Comparison of ENCODE assay signal across 8 cellular contexts in the genomic region with DNA sequence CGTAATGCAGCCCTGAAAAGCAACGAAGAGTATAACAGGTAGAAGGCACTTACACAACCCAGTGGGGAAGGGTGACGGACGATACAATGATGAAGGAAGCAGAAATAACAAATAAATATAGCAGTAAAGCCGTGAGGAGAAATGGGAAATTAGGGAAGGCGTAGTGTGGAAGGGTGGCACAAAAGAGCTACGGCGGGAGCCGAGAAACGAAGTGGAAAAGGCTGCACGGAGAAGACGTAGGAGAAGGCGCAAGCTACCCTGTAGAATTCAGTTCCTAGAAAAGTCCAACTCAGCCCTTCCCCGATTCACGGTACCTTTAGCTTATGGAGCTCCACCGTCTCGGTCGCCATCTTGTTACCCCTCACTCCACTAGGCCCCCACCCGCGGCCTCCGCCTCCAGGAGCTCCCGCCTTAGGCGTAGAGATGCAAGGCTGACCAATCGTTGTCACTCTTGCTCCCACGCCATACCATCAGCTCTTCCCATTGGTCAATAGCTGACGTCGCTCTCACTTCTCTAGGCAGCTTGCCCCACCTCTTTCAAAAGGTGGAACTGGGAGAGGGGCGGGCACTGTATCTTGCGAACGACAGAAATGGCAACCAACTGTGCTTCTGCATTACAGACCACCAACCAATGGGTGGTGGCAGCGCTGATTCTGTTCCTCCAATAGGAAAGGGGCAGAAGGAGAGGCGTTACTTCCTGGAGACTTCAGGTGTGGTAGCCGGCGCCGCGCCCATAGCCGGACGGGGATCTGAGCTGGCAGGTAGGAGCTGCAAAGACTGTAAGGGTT. TPM values are rescaled to one million over a fixed set of nuclear protein-coding genes. Genes with fewer than 3 reads are reported as not detected.
DNase-seq lines count a peak whose midpoint lies in the region; ATAC-seq and TF ChIP-seq lines count a peak whose summit lies in the region.

TSS of gene ORMDL2 (plus strand) at position 690 of the 788 bp plus-strand sequence. CDS start 959 bp downstream, outside the sequence.
TSS of gene SARNP (minus strand) at position 373 of the 788 bp plus-strand sequence. CDS start at position 350, 23 bp downstream.

- H3K27ac Mint-ChIP-seq in CD14-positive monocyte = no peak within 1 kb of the TSS

- no peak for TF ChIP-seq CTCF in CD14-positive monocyte (IDR thresholded peaks at IDR 0.05)

- DNase-seq in CD14-positive monocyte (ENCODE audit: low spot score) = peak; percentile 99
- DNase-seq in NCI-H748 (lab: John Stamatoyannopoulos, UW; ENCODE audit: unreplicated experiment) = peak; percentile 100
- peak; percentile 92 for DNase-seq in activated CD4-positive, alpha-beta T cell treated with anti-CD3 and anti-CD28 coated beads, Interleukin-2, amount 50 U/mL, for 1 hour
- peak; percentile 100 for DNase-seq in dedifferentiated amniotic fluid mesenchymal stem cell (ENCODE audit: extremely low spot score)
- DNase-seq in left kidney (ENCODE audit: low read depth, low spot score) = peak; percentile 100
- peak; percentile 93 to 94 for DNase-seq in stimulated activated CD4-positive, alpha-beta T cell treated with anti-CD3 and anti-CD28 coated beads, Interleukin-2, amount 100 ng/mL, for 24 hours

- intact Hi-C loops in CD14-positive monocyte (cut with micrococcal nuclease) = loop anchor here in 1 of 2 donors (1.0 to 5.0 kb wide), 3 partner anchors 12 to 225 kb away; partner anchors contain the start of genes DNAJC14, PYM1 and RPS26

- peaks cover 23% of the 10 kb centered on the region for H3K4me1 Mint-ChIP-seq in CD14-positive monocyte

- peak; percentile 98 for ATAC-seq in GM19395 (IDR thresholded peaks at IDR 0.05; ENCODE audit: unreplicated experiment)
- ATAC-seq in HG03558 (IDR thresholded peaks at IDR 0.05; ENCODE audit: extremely low read depth, unreplicated experiment) = peak; percentile 95

- H3K4me3 Mint-ChIP-seq in CD14-positive monocyte = no peak within 1 kb of the TSS

- no peaks in the 10 kb centered on the region for H3K27me3 Mint-ChIP-seq in CD14-positive monocyte (ENCODE audit: low read depth in 3 of 3)

- H3K9me3 Mint-ChIP-seq in CD14-positive monocyte = no peaks in the 10 kb centered on the region

- peaks cover 45 to 55% of the 10 kb centered on the region in 2 donors for H3K36me3 Mint-ChIP-seq in CD14-positive monocyte

RNA-seq across cellular contexts. Expression of gene ORMDL2, which starts in this region (rescaled TPM):
- polyA plus RNA-seq in CD14-positive monocyte = 100 to 1,000 TPM; 137 to 140 TPM

RNA-seq across cellular contexts. Expression of gene SARNP, which starts in this region (rescaled TPM):
- 100 to 1,000 TPM in 1 of 2 donors, 10 to 100 TPM in 1; 98.6 to 139 TPM for polyA plus RNA-seq in CD14-positive monocyte

Comparison
In these comparisons a context has a peak if more than half of its experiments do, and no peak if none do; other contexts are left out.
1. Peak in every context shown above with its lines: DNase-seq and ATAC-seq.